Comparison of ENCODE assay signal across 12 cellular contexts in the genomic region with DNA sequence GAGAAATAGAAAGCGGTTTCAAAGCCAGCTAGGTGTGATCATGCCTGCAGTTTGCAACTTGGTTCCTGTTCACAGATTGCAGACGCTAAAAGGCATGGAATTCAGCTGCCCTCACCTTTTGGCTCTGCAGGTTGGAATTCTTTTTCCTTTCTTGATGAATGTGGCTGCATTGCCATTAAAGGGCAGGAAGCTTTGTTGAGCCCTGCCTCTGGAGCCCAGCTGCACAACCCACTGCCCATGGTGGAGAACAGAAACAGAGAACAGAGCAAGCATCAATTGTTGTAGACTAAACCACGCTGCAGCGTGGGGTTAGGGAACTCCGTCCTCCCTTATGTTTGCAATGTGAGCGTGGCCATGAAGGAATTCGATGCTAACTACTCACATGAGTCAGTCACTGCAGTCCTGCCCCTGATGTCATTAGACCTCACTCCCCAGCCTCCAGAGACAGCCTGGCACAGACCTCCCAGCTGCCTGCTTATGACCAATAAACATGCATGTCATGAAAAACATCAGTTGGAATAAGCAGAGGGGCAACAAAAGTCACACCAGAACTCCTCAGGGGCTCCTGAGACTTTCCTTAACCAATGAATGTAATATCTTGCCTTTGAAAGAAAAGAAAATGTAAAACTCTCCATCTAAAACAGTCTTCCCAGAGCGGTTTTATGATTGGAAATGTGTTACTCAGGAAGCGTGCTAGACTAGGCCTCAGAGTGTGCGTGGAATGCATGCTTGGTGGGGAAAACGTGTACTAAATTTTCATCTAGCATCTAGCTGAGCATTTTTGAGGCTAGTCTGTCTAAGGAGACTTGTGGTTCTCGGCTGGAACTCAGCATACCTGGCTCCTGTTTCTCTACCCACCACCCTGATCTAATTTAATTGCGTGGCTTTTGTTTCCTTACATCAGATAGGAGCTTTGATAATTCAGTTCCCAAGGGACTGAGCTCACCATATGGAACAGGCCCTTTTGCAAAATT.
DNase-seq lines count a peak whose midpoint lies in the region; ATAC-seq and TF ChIP-seq lines count a peak whose summit lies in the region.
"Had no signal": no experiment of that assay in that cellular context is flagged by ENCODE, and none has a peak within 500 bp of the region (broad histone marks: within the 10 kb centered on the region; RNA-seq: fewer than 3 reads in every experiment).

No MANE protein-coding gene starts in this region.

- no peaks in the 10 kb centered on the region for H3K4me1 ChIP-seq in BE2C

- H3K4me3 ChIP-seq in retinal pigment epithelial cell (ENCODE audit: low read length) (no peak overlapping the region), BE2C (ENCODE audit: low read depth, low read length) (no peak overlapping the region)

- no peak for ATAC-seq in GM21717 (IDR thresholded peaks at IDR 0.05; ENCODE audit: unreplicated experiment)
- ATAC-seq in HG02973 (IDR thresholded peaks at IDR 0.05; ENCODE audit: unreplicated experiment), result no peak

- H3K9me3 ChIP-seq in BE2C, result no peaks in the 10 kb centered on the region

- H3K36me3 ChIP-seq in BE2C, result no peaks in the 10 kb centered on the region

- DNase-seq in H4 (ENCODE audit: low spot score) (peak; percentile 58), NCI-H82 treated with DMSO at 0.1 percent for 48 hours (lab: John Stamatoyannopoulos, UW; ENCODE audit: unreplicated experiment) (peak; percentile 31), fibroblast of gingiva (ENCODE audit: low read depth) (peak; percentile 22), retinal pigment epithelial cell (ENCODE audit: low read depth) (peak; percentile 82), BE2C (no peak)
- DNase-seq in activated CD8-positive, alpha-beta memory T cell treated with anti-CD3 and anti-CD28 coated beads, Interleukin-2, amount 50 U/mL, for 4 hours, result no peak
- DNase-seq: activated naive CD8-positive, alpha-beta T cell treated with anti-CD3 and anti-CD28 coated beads, Interleukin-2, amount 10 ng/mL, durations not matched to agents 7 days and 5 days; dermis blood vessel endothelial cell; NCI-H2107; stimulated activated CD4-positive, alpha-beta T cell treated with anti-CD3 and anti-CD28 coated beads, Interleukin-4, amount 100 ng/mL, for 4 hours had no signal

- TF ChIP-seq CTCF in retinal pigment epithelial cell (conservative IDR thresholded peaks at IDR 0.05; ENCODE audit: low read depth, low read length) (no peak), BE2C (IDR thresholded peaks at IDR 0.05; ENCODE audit: low read depth, low read length) (no peak)

- no peaks in the 10 kb centered on the region for H3K27me3 ChIP-seq in BE2C

Comparison
In these comparisons a context has a peak if more than half of its experiments do, and no peak if none do; other contexts are left out.
1. DNase-seq: peak in H4 (single experiment), NCI-H82 treated with DMSO at 0.1 percent for 48 hours (single experiment), fibroblast of gingiva (single experiment) and retinal pigment epithelial cell (single experiment); none in activated CD8-positive, alpha-beta memory T cell treated with anti-CD3 and anti-CD28 coated beads, Interleukin-2, amount 50 U/mL, for 4 hours (single experiment) and BE2C (single experiment).